8 cellular contexts compared by ENCODE assay signal in genomic region chr19:35644987-35645679, GRCh38. TPM values are rescaled to one million over a fixed set of nuclear protein-coding genes. Genes with fewer than 3 reads are reported as not detected.
A peak's percentile ranks its signal among the peaks of the same experiment; 100 is the strongest.
DNase-seq lines count a peak whose midpoint lies in the region; ATAC-seq and TF ChIP-seq lines count a peak whose summit lies in the region.

No MANE protein-coding gene starts in this region.

- H3K9me3 ChIP-seq in BLaER1 = no peaks in the 10 kb centered on the region
- H3K9me3 ChIP-seq in parathyroid adenoma (ENCODE audit: control insufficient read depth, low read length) = no peaks in the 10 kb centered on the region
- H3K9me3 ChIP-seq in transverse colon = no peaks in the 10 kb centered on the region

- H3K4me3 ChIP-seq in BLaER1 (peak overlapping the region; percentile 73), parathyroid adenoma (ENCODE audit: low read depth, low read length) (peak overlapping the region; percentile 81), transverse colon (peak overlapping the region; percentile 22 to 70 (median 58))
- H3K4me3 ChIP-seq in Jurkat, Clone E6-1 (ENCODE audit: low read length) = peak overlapping the region; percentile 62

- H3K36me3 ChIP-seq in BLaER1 (no peaks in the 10 kb centered on the region), parathyroid adenoma (ENCODE audit: control insufficient read depth, insufficient read depth, low read length) (no peaks in the 10 kb centered on the region), transverse colon (peaks cover 0 to 4% (median 0%) of the 10 kb centered on the region in 4 donors)

- H3K4me1 ChIP-seq in BLaER1 (peaks cover 71% of the 10 kb centered on the region), parathyroid adenoma (no peaks in the 10 kb centered on the region), transverse colon (peaks cover 8 to 48% (median 36%) of the 10 kb centered on the region in 4 donors)

- H3K9ac ChIP-seq in BLaER1 (peak overlapping the region; percentile 82), parathyroid adenoma (peak overlapping the region; percentile 13)

- peaks cover 11% of the 10 kb centered on the region for H4K20me1 ChIP-seq in BLaER1

- peak overlapping the region; percentile 93 for H3K4me2 ChIP-seq in BLaER1
- peak overlapping the region; percentile 99 for H3K4me2 ChIP-seq in parathyroid adenoma (ENCODE audit: low read length)

- WGBS in transverse colon (ENCODE audit: low coverage in 1 of 2), 2 donors = 19 to 33% methylated on average over 1 to 20 of the region's 20 CpGs

- ATAC-seq in Right ventricle myocardium inferior (peak; percentile 49), HG02763 (IDR thresholded peaks at IDR 0.05; ENCODE audit: unreplicated experiment) (no peak)

- no peak for TF ChIP-seq EP300 in transverse colon (IDR thresholded peaks at IDR 0.05; ENCODE audit: low read depth)

- H3K79me2 ChIP-seq in parathyroid adenoma = peaks cover 17% of the 10 kb centered on the region

- in situ Hi-C loops in transverse colon (cut with MboI; ENCODE audit: low pct_ligation_motif_present in 1 of 4, low pct_unique_long_range_greater_than_20kb in 1 of 4, low sequenced_read_pairs in 3 of 4) = no loop called here

- TF ChIP-seq POLR2A in transverse colon (IDR thresholded peaks at IDR 0.05) = no peak

- intact Hi-C loops in Right ventricle myocardium inferior (cut with DNase I) (loop anchor here (5.0 kb wide), 1 partner anchor 102 kb away; the partner anchor contains the start of genes LIN37, PSENEN and U2AF1L4), transverse colon (cut with DNase I; ENCODE audit: low total_unique reads) (no loop called here)

- peak overlapping the region; percentile 82 for H2AFZ ChIP-seq in parathyroid adenoma

- DNase-seq in Jurkat, Clone E6-1 (ENCODE audit: low read depth, low spot score) = peak; percentile 86
- DNase-seq in SHP77 (lab: John Stamatoyannopoulos, UW) (peak; percentile 60 to 71), Right ventricle myocardium inferior (ENCODE audit: missing footprints) (peak; percentile 92), transverse colon (peak; percentile 92)
- DNase-seq in activated naive CD4-positive, alpha-beta T cell treated with Interleukin-2 at 50 U/mL for 16 hours = peak; percentile 78

- no peaks in the 10 kb centered on the region for H3K27me3 ChIP-seq in BLaER1
- no peaks in the 10 kb centered on the region for H3K27me3 ChIP-seq in parathyroid adenoma (ENCODE audit: control insufficient read depth, insufficient read depth, low read length)
- no peaks in the 10 kb centered on the region for H3K27me3 ChIP-seq in transverse colon

- peak overlapping the region; percentile 89 for H3K27ac ChIP-seq in BLaER1
- H3K27ac ChIP-seq in parathyroid adenoma = peak overlapping the region; percentile 88
- H3K27ac ChIP-seq in transverse colon = peak overlapping the region; percentile 92 to 95 (median 94)

- TF ChIP-seq CTCF in parathyroid adenoma (IDR thresholded peaks at IDR 0.05) (no peak), transverse colon (IDR thresholded peaks at IDR 0.05) (no peak)

RNA-seq across cellular contexts. Expression of gene COX6B1, which starts 3.0 kb away (rescaled TPM):
- 626 TPM for polyA plus RNA-seq in Jurkat, Clone E6-1 (2012; ENCODE audit: insufficient read depth, insufficient read length)
- total RNA-seq in Right ventricle myocardium inferior = 1,537 TPM
- total RNA-seq in transverse colon = 1,000 to 10,000 TPM in 1 of 4 donors, 100 to 1,000 TPM in 3; 368 to 1,320 (median 628) TPM

RNA-seq across cellular contexts. Expression of gene ETV2, which starts 3.6 kb away (rescaled TPM):
- polyA plus RNA-seq in Jurkat, Clone E6-1 (2012; ENCODE audit: insufficient read depth, insufficient read length) = 1.4 TPM
- 0.68 TPM for total RNA-seq in Right ventricle myocardium inferior
- 10 to 100 TPM in 1 of 4 donors, 1 to 10 TPM in 2, not detected in 1; 1.1 to 35.2 (median 3.5) TPM for total RNA-seq in transverse colon

RNA-seq across cellular contexts. Expression of gene RBM42, which starts 16.3 kb away (rescaled TPM):
- polyA plus RNA-seq in Jurkat, Clone E6-1 (2012; ENCODE audit: insufficient read depth, insufficient read length) = 114 TPM
- 51.5 TPM for total RNA-seq in Right ventricle myocardium inferior
- 100 to 1,000 TPM in 1 of 4 donors, 10 to 100 TPM in 3; 53.1 to 107 (median 62.5) TPM for total RNA-seq in transverse colon

RNA-seq across cellular contexts. Expression of gene UPK1A, which starts 21.2 kb away (rescaled TPM):
- polyA plus RNA-seq in Jurkat, Clone E6-1 (2012; ENCODE audit: insufficient read depth, insufficient read length) = not detected
- total RNA-seq in Right ventricle myocardium inferior (not detected), transverse colon (not detected)

RNA-seq across cellular contexts. Expression of gene HAUS5, which starts 32.6 kb away (rescaled TPM):
- 71.0 TPM for polyA plus RNA-seq in Jurkat, Clone E6-1 (2012; ENCODE audit: insufficient read depth, insufficient read length)
- total RNA-seq in Right ventricle myocardium inferior = 5.2 TPM
- 1 to 10 TPM; 3.7 to 6.6 (median 5.2) TPM for total RNA-seq in transverse colon
